Comparison of ENCODE assay signal across 10 cellular contexts in genomic region chr19:4580021-4580901, GRCh38. TPM values are rescaled to one million over a fixed set of nuclear protein-coding genes. Genes with fewer than 3 reads are reported as not detected.
DNase-seq lines count a peak whose midpoint lies in the region; ATAC-seq and TF ChIP-seq lines count a peak whose summit lies in the region.
"Had no signal": no experiment of that assay in that cellular context is flagged by ENCODE, and none has a peak within 500 bp of the region (broad histone marks: within the 10 kb centered on the region; RNA-seq: fewer than 3 reads in every experiment).

No MANE protein-coding gene starts in this region.

- H3K36me3 ChIP-seq in Panc1 (ENCODE audit: control insufficient read depth, insufficient read depth, low read length) = no peaks in the 10 kb centered on the region; the same call in 1 of the 2 replicates
- H3K36me3 ChIP-seq in gastrocnemius medialis = no peaks in the 10 kb centered on the region
- no peaks in the 10 kb centered on the region for H3K36me3 ChIP-seq in thyroid gland

- no peak for TF ChIP-seq POLR2A in gastrocnemius medialis (IDR thresholded peaks at IDR 0.05)
- no peak for TF ChIP-seq POLR2A in thyroid gland (IDR thresholded peaks at IDR 0.05)

- no peak overlapping the region for H3K14ac ChIP-seq in H9 (ENCODE audit: insufficient read depth, low read length)

- H3K4me2 ChIP-seq in H9 (ENCODE audit: insufficient read depth, insufficient read length, low read length) = peak overlapping the region; percentile 36

- H2BK120ac ChIP-seq in H9 (ENCODE audit: low read depth, low read length, poor library complexity, severe bottlenecking) = no peak overlapping the region

- peak overlapping the region; percentile 73 to 91 for H3K4me3 Mint-ChIP-seq in H9
- H3K4me3 Mint-ChIP-seq: activated naive CD8-positive, alpha-beta T cell treated with anti-CD3 and anti-CD28 coated beads, Interleukin-2, amount 10 ng/mL, durations not matched to agents 7 days and 5 days had no signal

- no CpG with 5 or more reads among the region's 50 CpGs for WGBS in H9 (ENCODE audit: extremely low coverage, insufficient read length, low lambda C conversion rate)
- 6% methylated on average over 50 of the region's 50 CpGs for WGBS in right cardiac atrium
- WGBS in thyroid gland, 2 donors = 24 to 27% methylated on average over 9 to 15 of the region's 50 CpGs

- H3T11ph ChIP-seq in H9 (ENCODE audit: low read length) = no peak overlapping the region

- no peak overlapping the region for H4K5ac ChIP-seq in H9 (ENCODE audit: insufficient read length, low read depth, low read length)

- DNase-seq in H9 = peak; percentile 62
- no peak for DNase-seq in Panc1 (ENCODE audit: low read depth, low spot score)
- no peak for DNase-seq in right cardiac atrium
- DNase-seq in gastrocnemius medialis = no peak
- DNase-seq in effector CD8-positive, alpha-beta T cell (lab: John Stamatoyannopoulos, UW) = no peak
- no peak for DNase-seq in thyroid gland
- no peak for DNase-seq in G401 (ENCODE audit: low spot score)
- DNase-seq: activated naive CD8-positive, alpha-beta T cell treated with anti-CD3 and anti-CD28 coated beads, Interleukin-2, amount 10 ng/mL, durations not matched to agents 7 days and 5 days; naive B cell had no signal

- H2AFZ ChIP-seq in H9 (ENCODE audit: low read length) = no peak overlapping the region

- H3K27ac Mint-ChIP-seq in H9 = no peak overlapping the region
- H3K27ac Mint-ChIP-seq: activated naive CD8-positive, alpha-beta T cell treated with anti-CD3 and anti-CD28 coated beads, Interleukin-2, amount 10 ng/mL, durations not matched to agents 7 days and 5 days had no signal

- intact Hi-C loops in Panc1 (cut with micrococcal nuclease; ENCODE audit: unreplicated experiment) (no loop called here), right cardiac atrium (cut with DNase I) (no loop called here), gastrocnemius medialis (cut with DNase I; ENCODE audit: low total_unique reads) (no loop called here), thyroid gland (cut with DNase I) (no loop called here)

- in situ Hi-C loops in Panc1 (cut with HindIII; ENCODE audit: low pct_unique_long_range_greater_than_20kb, low sequenced_read_pairs) = no loop called here
- in situ Hi-C loops in gastrocnemius medialis (cut with MboI; ENCODE audit: low sequenced_read_pairs in 4 of 4) = no loop called here
- in situ Hi-C loops in G401 (cut with HindIII; ENCODE audit: low sequenced_read_pairs) = no loop called here

- H3K18ac ChIP-seq in H9 (ENCODE audit: insufficient read length, low read depth, low read length) = no peak overlapping the region

- H3K27ac ChIP-seq in H9 (ENCODE audit: insufficient read length, low read depth, low read length) = no peak overlapping the region
- no peak overlapping the region for H3K27ac ChIP-seq in Panc1 (ENCODE audit: low read length)
- H3K27ac ChIP-seq in right cardiac atrium (ENCODE audit: low read length) = no peak overlapping the region
- peak overlapping the region in 2 of 4 donors; percentile 26 to 34 for H3K27ac ChIP-seq in gastrocnemius medialis
- no peak overlapping the region for H3K27ac ChIP-seq in thyroid gland

- POLR2A ChIA-PET in Panc1 (lab: Charles Lee) = no interaction called here

- H2BK5ac ChIP-seq in H9 (ENCODE audit: insufficient read length, low read length) = no peak overlapping the region

- peaks cover 0 to 6% (median 1%) of the 10 kb centered on the region in 3 experiments; a peak in 2 of 7 replicates for H3K36me3 Mint-ChIP-seq in H9 (ENCODE audit: insufficient read depth in 1 of 3, low read depth in 3 of 3)
- H3K36me3 Mint-ChIP-seq: activated naive CD8-positive, alpha-beta T cell treated with anti-CD3 and anti-CD28 coated beads, Interleukin-2, amount 10 ng/mL, durations not matched to agents 7 days and 5 days had no signal

- no peak overlapping the region for H3K56ac ChIP-seq in H9 (ENCODE audit: insufficient read length, low read depth, low read length)

- peaks cover 3% of the 10 kb centered on the region for H3K23me2 ChIP-seq in H9 (ENCODE audit: insufficient read length, low read depth, low read length, poor library complexity, severe bottlenecking)

- H3K27me3 ChIP-seq in H9 (ENCODE audit: insufficient read depth, low read length) (no peaks in the 10 kb centered on the region; the same call in 1 of the 2 replicates), Panc1 (ENCODE audit: control insufficient read depth, insufficient read depth, low read length) (no peaks in the 10 kb centered on the region), right cardiac atrium (ENCODE audit: control insufficient read depth, insufficient read depth) (no peaks in the 10 kb centered on the region), gastrocnemius medialis (peaks cover 29 to 47% (median 31%) of the 10 kb centered on the region in 3 donors), thyroid gland (peaks cover 35% of the 10 kb centered on the region)

- H4K8ac ChIP-seq in H9 (replicated peaks; ENCODE audit: insufficient read length, low read depth, low read length) = no peak overlapping the region

- peaks cover 41% of the 10 kb centered on the region for H3K27me3 Mint-ChIP-seq in H9 (ENCODE audit: low read depth)

- H3K4ac ChIP-seq in H9 (ENCODE audit: low read depth, low read length) = no peak overlapping the region

- H3K9me3 Mint-ChIP-seq in H9 = peaks cover 0 to 2% of the 10 kb centered on the region in 2 experiments; a peak in 2 of 5 replicates
- H3K9me3 Mint-ChIP-seq: activated naive CD8-positive, alpha-beta T cell treated with anti-CD3 and anti-CD28 coated beads, Interleukin-2, amount 10 ng/mL, durations not matched to agents 7 days and 5 days had no signal

- no peak overlapping the region for H2BK12ac ChIP-seq in H9 (ENCODE audit: insufficient read length, low read depth, low read length)

- ATAC-seq in Panc1 (no peak), right cardiac atrium (no peak), gastrocnemius medialis (no peak), GM21737 (IDR thresholded peaks at IDR 0.05; ENCODE audit: unreplicated experiment) (no peak)

- no peak overlapping the region for H3K9ac ChIP-seq in H9 (ENCODE audit: extremely low read depth, insufficient read length, low read length)

- no peaks in the 10 kb centered on the region for H3K9me3 ChIP-seq in H9 (ENCODE audit: control insufficient read depth, low read depth, low read length)
- H3K9me3 ChIP-seq in Panc1 (ENCODE audit: control insufficient read depth, insufficient read depth, low read depth, low read length) = no peaks in the 10 kb centered on the region
- H3K9me3 ChIP-seq in right cardiac atrium (ENCODE audit: control insufficient read depth, low read length) = no peaks in the 10 kb centered on the region
- no peaks in the 10 kb centered on the region for H3K9me3 ChIP-seq in gastrocnemius medialis
- no peaks in the 10 kb centered on the region for H3K9me3 ChIP-seq in thyroid gland

- no TSS peak for BruUV-seq in Panc1 (replicated peaks; lab: Mats Ljungman, UMichigan)

- H2AK5ac ChIP-seq in H9 (ENCODE audit: insufficient read length, low read length) = no peak overlapping the region

- CTCF ChIA-PET in Panc1 (lab: Charles Lee) = interaction anchor here (0.5 to 0.7 kb wide), 4 partner anchors 9 to 57 kb away, joined by 3 to 6 read pairs (median 4); no protein-coding TSS in a partner anchor

- no peak overlapping the region for H4K91ac ChIP-seq in H9 (ENCODE audit: insufficient read length, low read depth, low read length)

- H3K79me2 ChIP-seq in H9 (ENCODE audit: insufficient read depth, low read length) = no peaks in the 10 kb centered on the region; the same call in 1 of the 2 replicates

- H2BK20ac ChIP-seq in H9 (ENCODE audit: low read depth, low read length, poor library complexity, severe bottlenecking) = no peak overlapping the region

- peaks cover 4% of the 10 kb centered on the region for H3K79me1 ChIP-seq in H9 (ENCODE audit: insufficient read depth, low read depth, low read length, poor library complexity, severe bottlenecking)

- H3K4me3 ChIP-seq in Panc1 (ENCODE audit: low read depth in 2 of 2, low read length in 2 of 2) = peak overlapping the region in 1 of 2 experiments; percentile 26; a peak in 1 of 4 replicates
- H3K4me3 ChIP-seq in right cardiac atrium (ENCODE audit: low read length) = peak overlapping the region; percentile 56
- H3K4me3 ChIP-seq in gastrocnemius medialis = peak overlapping the region; percentile 25 to 48 (median 39)
- peak overlapping the region in 1 of 3 donors; percentile 14 for H3K4me3 ChIP-seq in thyroid gland (replicated peaks in 1 of 3)

- no peak overlapping the region for H2BK15ac ChIP-seq in H9 (ENCODE audit: low read depth, low read length)

- no peaks in the 10 kb centered on the region for H4K20me1 ChIP-seq in H9 (ENCODE audit: control insufficient read depth, insufficient read depth, insufficient read length)

- TF ChIP-seq CTCF in H9 (conservative IDR thresholded peaks at IDR 0.05) = peak; percentile 62
- peak; percentile 52; the same call in 1 of the 2 replicates for TF ChIP-seq CTCF in Panc1 (IDR thresholded peaks at IDR 0.05)
- TF ChIP-seq CTCF in gastrocnemius medialis (IDR thresholded peaks at IDR 0.05 in 4 of 5, conservative IDR thresholded peaks at IDR 0.05 in 1 of 5) = no peak
- TF ChIP-seq CTCF in thyroid gland (IDR thresholded peaks at IDR 0.05) = no peak

- peaks cover 19 to 37% of the 10 kb centered on the region in 2 experiments for H3K4me1 Mint-ChIP-seq in H9

- H3K23ac ChIP-seq in H9 (ENCODE audit: insufficient read length, low read depth, low read length) = no peak overlapping the region

- no peaks in the 10 kb centered on the region; the same call in 1 of the 2 replicates for H3K4me1 ChIP-seq in H9 (ENCODE audit: insufficient read depth, low read length)
- H3K4me1 ChIP-seq in Panc1 (ENCODE audit: control insufficient read depth, insufficient read depth, low read length) = peaks cover 6% of the 10 kb centered on the region
- no peaks in the 10 kb centered on the region for H3K4me1 ChIP-seq in right cardiac atrium (ENCODE audit: control insufficient read depth, insufficient read depth, low read length)
- H3K4me1 ChIP-seq in gastrocnemius medialis = peaks cover 0 to 18% of the 10 kb centered on the region in 2 donors
- H3K4me1 ChIP-seq in thyroid gland = peaks cover 7 to 8% of the 10 kb centered on the region in 2 donors

RNA-seq across cellular contexts. Expression of gene SEMA6B, which starts 20.8 kb away (rescaled TPM):
- total RNA-seq in H9 (2021) = 38.4 and 38.7 TPM in 2 replicates
- 5.7 TPM for total RNA-seq in Panc1 (2021; ENCODE audit: unreplicated experiment)
- polyA plus RNA-seq in Panc1 (2012; ENCODE audit: insufficient read length) = 9.5 TPM
- 10 to 100 TPM in 1 of 4 donors, 1 to 10 TPM in 3; 4.2 to 10.4 (median 7.9) TPM for total RNA-seq in right cardiac atrium
- polyA plus RNA-seq in right cardiac atrium = 11.5 TPM
- total RNA-seq in gastrocnemius medialis = 1 to 10 TPM; 1.4 to 3.3 (median 2.6) TPM
- total RNA-seq in thyroid gland = 1 to 10 TPM; 1.2 to 9.1 (median 4.2) TPM
- total RNA-seq in G401 (2014; rRNA removed; shearing (Covaris generic)) = 147 and 162 TPM in 2 replicates

RNA-seq across cellular contexts. Expression of gene LRG1, which starts 40.4 kb away (rescaled TPM):
- total RNA-seq in H9 (2021) = 0.24 and 0.50 TPM in 2 replicates
- 0.08 TPM for total RNA-seq in Panc1 (2021; ENCODE audit: unreplicated experiment)
- polyA plus RNA-seq in Panc1 (2012; ENCODE audit: insufficient read length) = 0.11 TPM
- total RNA-seq in right cardiac atrium = 1 to 10 TPM in 1 of 4 donors, under 1 TPM in 3; 0.20 to 1.1 (median 0.31) TPM
- 0.41 TPM for polyA plus RNA-seq in right cardiac atrium
- total RNA-seq in gastrocnemius medialis = 1 to 10 TPM in 1 of 4 donors, under 1 TPM in 2, not detected in 1; 0.15 to 2.7 (median 0.98) TPM
- total RNA-seq in thyroid gland = 1 to 10 TPM in 2 of 4 donors, under 1 TPM in 1, not detected in 1; 0.56 to 2.7 (median 2.0) TPM
- total RNA-seq in G401 (2014; rRNA removed; shearing (Covaris generic)) = 0.25 and 0.41 TPM in 2 replicates
- total RNA-seq: activated naive CD8-positive, alpha-beta T cell treated with anti-CD3 and anti-CD28 coated beads, Interleukin-2, amount 10 ng/mL, durations not matched to agents 7 days and 5 days had no signal

RNA-seq across cellular contexts. Expression of gene PLIN5, which starts 45.2 kb away (rescaled TPM):
- total RNA-seq in H9 (2021) = 2.7 and 3.9 TPM in 2 replicates
- total RNA-seq in Panc1 (2021; ENCODE audit: unreplicated experiment) = 0.64 TPM
- 0.84 TPM for polyA plus RNA-seq in Panc1 (2012; ENCODE audit: insufficient read length)
- 10 to 100 TPM; 25.5 to 60.3 (median 28.2) TPM for total RNA-seq in right cardiac atrium
- 33.9 TPM for polyA plus RNA-seq in right cardiac atrium
- 100 to 1,000 TPM in 1 of 4 donors, 10 to 100 TPM in 3; 23.5 to 127 (median 52.9) TPM for total RNA-seq in gastrocnemius medialis
- 10 to 100 TPM in 1 of 4 donors, 1 to 10 TPM in 3; 4.1 to 12.1 (median 7.8) TPM for total RNA-seq in thyroid gland
- total RNA-seq in G401 (2014; rRNA removed; shearing (Covaris generic)) = 3.5 TPM in 1 of 2 replicates, not detected in the other

RNA-seq across cellular contexts. Expression of gene TNFAIP8L1, which starts 59.1 kb away (rescaled TPM):
- total RNA-seq in H9 (2021) (3.5 and 4.2 TPM in 2 replicates), Panc1 (2021; ENCODE audit: unreplicated experiment) (4.8 TPM), right cardiac atrium (1 to 10 TPM; 2.8 to 5.6 (median 4.6) TPM), gastrocnemius medialis (1 to 10 TPM; 1.3 to 2.9 (median 1.7) TPM), thyroid gland (1 to 10 TPM; 3.8 to 9.5 (median 7.8) TPM)
- 3.8 TPM for polyA plus RNA-seq in Panc1 (2012; ENCODE audit: insufficient read length)
- 6.0 TPM for polyA plus RNA-seq in right cardiac atrium
- total RNA-seq in G401 (2014; rRNA removed; shearing (Covaris generic)) = 5.7 and 6.6 TPM in 2 replicates

Comparison
In these comparisons a context has a peak if more than half of its experiments do, and no peak if none do; other contexts are left out.
1. CTCF ChIP-seq: peak in H9 (single experiment) and Panc1 (single experiment); none in gastrocnemius medialis (0 of 5) and thyroid gland (0 of 6).